Comparison of ENCODE assay signal across 8 cellular contexts in the genomic region with DNA sequence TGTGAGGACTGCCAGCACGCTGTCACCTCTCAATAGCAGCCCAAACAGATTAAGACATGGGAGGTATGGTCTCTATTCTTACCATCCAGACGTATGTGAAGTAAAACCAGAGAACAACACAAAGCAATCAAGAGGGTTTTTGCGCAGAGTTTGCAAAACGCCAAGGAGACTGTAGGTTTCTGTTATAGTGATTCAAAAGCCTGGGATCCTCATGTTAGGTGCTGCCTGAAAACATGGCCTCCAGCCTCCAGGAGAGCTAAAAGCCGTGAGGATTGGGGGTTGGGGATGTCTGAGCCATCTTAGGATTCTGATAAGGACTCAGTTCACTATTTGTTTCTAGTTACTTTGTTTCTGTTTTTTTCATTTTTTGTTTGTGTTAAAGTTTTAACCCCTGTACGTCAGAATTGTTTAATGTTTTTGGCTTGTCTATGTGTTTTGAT. TPM values are rescaled to one million over a fixed set of nuclear protein-coding genes. Genes with fewer than 3 reads are reported as not detected.
DNase-seq lines count a peak whose midpoint lies in the region; ATAC-seq and TF ChIP-seq lines count a peak whose summit lies in the region.

No MANE protein-coding gene starts in this region.

- peaks cover 4% of the 10 kb centered on the region for H3K4me1 ChIP-seq in right cardiac atrium (ENCODE audit: control insufficient read depth, insufficient read depth, low read length)

- in situ Hi-C loops in GM13976 (cut with MboI; ENCODE audit: low sequenced_read_pairs, unreplicated experiment), result loop anchor here (25.0 kb wide), 1 partner anchor 760 kb away; no protein-coding TSS in a partner anchor

- peaks cover 24% of the 10 kb centered on the region for H3K36me3 Mint-ChIP-seq in effector memory CD8-positive, alpha-beta T cell (ENCODE audit: insufficient read depth)

- H3K9me3 ChIP-seq in right cardiac atrium (ENCODE audit: control insufficient read depth, low read length), result no peaks in the 10 kb centered on the region

- ATAC-seq in right cardiac atrium (peak in 1 of 2 donors; percentile 15), HG03159 (IDR thresholded peaks at IDR 0.05; ENCODE audit: unreplicated experiment) (no peak), GM21737 (IDR thresholded peaks at IDR 0.05; ENCODE audit: unreplicated experiment) (no peak)
- ATAC-seq in effector memory CD8-positive, alpha-beta T cell (replicated peaks), result no peak

- H3K4me1 Mint-ChIP-seq in effector memory CD8-positive, alpha-beta T cell (ENCODE audit: low read depth in 2 of 2), result peaks cover 41 to 50% of the 10 kb centered on the region in 2 donors

- no peaks in the 10 kb centered on the region for H3K27me3 Mint-ChIP-seq in effector memory CD8-positive, alpha-beta T cell

- no peaks in the 10 kb centered on the region for H3K27me3 ChIP-seq in right cardiac atrium (ENCODE audit: control insufficient read depth, insufficient read depth)

- intact Hi-C loops in right cardiac atrium (cut with DNase I), result no loop called here
- intact Hi-C loops in cardiac septum (cut with DNase I), result no loop called here

- peak overlapping the region; percentile 35 to 90 for H3K27ac Mint-ChIP-seq in effector memory CD8-positive, alpha-beta T cell

- peak overlapping the region; percentile 60 for H3K27ac ChIP-seq in right cardiac atrium (ENCODE audit: low read length)

- DNase-seq in right cardiac atrium, result no peak
- DNase-seq in cardiac septum (ENCODE audit: low spot score), result no peak
- peak; percentile 47 to 69 for DNase-seq in SHP77 (lab: John Stamatoyannopoulos, UW)
- DNase-seq in effector memory CD8-positive, alpha-beta T cell, result no peak
- DNase-seq in retina, result peak; percentile 64
- DNase-seq in GM13976 (ENCODE audit: low spot score), result no peak

- H3K4me3 ChIP-seq in right cardiac atrium (ENCODE audit: low read length), result peak overlapping the region; percentile 52

- H3K4me3 Mint-ChIP-seq in effector memory CD8-positive, alpha-beta T cell, result peak overlapping the region; percentile 84 to 87

- no peak for TF ChIP-seq CTCF in GM13976 (IDR thresholded peaks at IDR 0.05; ENCODE audit: borderline replicate concordance, control extremely low read depth, extremely low read depth, insufficient read depth, missing control alignments)

- peaks cover 0 to 6% of the 10 kb centered on the region in 2 donors for H3K9me3 Mint-ChIP-seq in effector memory CD8-positive, alpha-beta T cell

- WGBS in right cardiac atrium, result 28% methylated on average over 6 of the region's 6 CpGs

RNA-seq across cellular contexts. Expression of a gene that starts 4.2 kb away (rescaled TPM):
- total RNA-seq in right cardiac atrium (100 to 1,000 TPM in 3 of 4 donors, 10 to 100 TPM in 1; 98.5 to 122 (median 109) TPM), cardiac septum (116 TPM)
- polyA plus RNA-seq in right cardiac atrium, result 138 TPM

RNA-seq across cellular contexts. Expression of a gene that starts 52.8 kb away (rescaled TPM):
- 1 to 10 TPM; 1.8 to 6.0 (median 3.3) TPM for total RNA-seq in right cardiac atrium
- polyA plus RNA-seq in right cardiac atrium, result 3.2 TPM
- 85.8 TPM for total RNA-seq in cardiac septum

RNA-seq across cellular contexts. Expression of a gene that starts 53.2 kb away (rescaled TPM):
- total RNA-seq in right cardiac atrium (10 to 100 TPM; 33.2 to 41.3 (median 33.8) TPM), cardiac septum (37.8 TPM)
- 21.7 TPM for polyA plus RNA-seq in right cardiac atrium

RNA-seq across cellular contexts. Expression of a gene that starts 58.5 kb away (rescaled TPM):
- total RNA-seq in right cardiac atrium (10 to 100 TPM; 14.3 to 15.9 (median 15.3) TPM), cardiac septum (10.3 TPM)
- 18.3 TPM for polyA plus RNA-seq in right cardiac atrium

Comparison
In these comparisons a context has a peak if more than half of its experiments do, and no peak if none do; other contexts are left out.
1. RNA of a gene that starts 52.8 kb away (total RNA-seq): 85.8 TPM in cardiac septum (single experiment); 1.8 to 6.0 TPM in right cardiac atrium; every median in the first group is over 10 times any median in the second.
2. DNase-seq: peak in SHP77 (2 of 2) and retina (single experiment); none in right cardiac atrium (0 of 3), cardiac septum (single experiment), effector memory CD8-positive, alpha-beta T cell (0 of 3) and GM13976 (single experiment).